In the genomic region with DNA sequence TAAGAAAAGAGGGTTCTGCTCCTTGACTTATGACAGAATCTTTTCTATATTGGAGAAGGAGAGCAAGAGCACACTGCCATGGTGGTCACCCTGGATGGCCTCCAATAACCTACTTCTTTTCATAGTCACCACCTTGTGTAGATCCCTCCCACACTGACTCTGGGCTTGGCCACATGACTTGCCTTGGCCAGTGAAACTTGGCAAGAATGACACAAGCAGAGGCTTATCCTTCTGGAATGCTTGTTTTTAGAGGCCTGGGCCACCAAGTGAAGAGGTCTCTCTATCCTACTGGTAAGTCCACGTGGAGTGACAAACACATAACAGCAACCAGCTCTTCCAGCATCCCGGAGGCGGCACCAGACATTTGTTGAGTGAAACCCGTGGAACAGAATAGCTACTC, we compare ENCODE assay signal across 21 cellular contexts.
"Had no signal": no experiment of that assay in that cellular context is flagged by ENCODE, and none has a peak within 500 bp of the region (broad histone marks: within the 10 kb centered on the region; RNA-seq: fewer than 3 reads in every experiment).

No MANE protein-coding gene starts in this region.

- H3K27ac ChIP-seq: epithelial cell of prostate, esophagus muscularis mucosa, heart left ventricle, psoas muscle, right lobe of liver, suprapubic skin, thyroid gland had no signal

- DNase-seq: effector memory CD4-positive, alpha-beta T cell; foreskin melanocyte; heart left ventricle; hippocampal formation; kidney glomerular epithelial cell; mammary epithelial cell; naive thymus-derived CD4-positive, alpha-beta T cell; nephron progenitor cell; psoas muscle; retina; right lobe of liver; stimulated activated CD4-positive, alpha-beta T cell treated with anti-CD3 and anti-CD28 coated beads, Interleukin-4, amount 100 ng/mL, for 1 hour; stimulated activated CD8-positive, alpha-beta memory T cell treated with anti-CD3 and anti-CD28 coated beads, Interleukin-4, amount 100 ng/mL, for 48 hours; stimulated activated naive CD8-positive, alpha-beta T cell treated with anti-CD3 and anti-CD28 coated beads, Interleukin-15, Interleukin-2, amounts not matched to agents 100 U/mL and 50 U/mL, for 24 hours; thyroid gland had no signal

- H3K9me3 ChIP-seq: esophagus muscularis mucosa, psoas muscle, right lobe of liver, suprapubic skin, thyroid gland had no signal

- H3K4me1 ChIP-seq: esophagus muscularis mucosa, heart left ventricle, psoas muscle, right lobe of liver, suprapubic skin, thyroid gland had no signal

- ATAC-seq: heart left ventricle; naive thymus-derived CD4-positive, alpha-beta T cell; psoas muscle; right lobe of liver; stimulated activated effector memory CD8-positive, alpha-beta T cell treated with anti-CD3 and anti-CD28 coated beads, Interleukin-12 subunit alpha, Interleukin-12 subunit beta, amount 100 ng/mL, for 72 hours; stimulated activated naive CD8-positive, alpha-beta T cell treated with anti-CD3 and anti-CD28 coated beads, Interleukin-15, Interleukin-2, amounts not matched to agents 100 U/mL and 50 U/mL, for 24 hours had no signal

- H3K36me3 ChIP-seq: esophagus muscularis mucosa, heart left ventricle, right lobe of liver, suprapubic skin, thyroid gland had no signal

- H3K4me3 ChIP-seq: esophagus muscularis mucosa, heart left ventricle, psoas muscle, right lobe of liver, suprapubic skin, thyroid gland had no signal

- FAIRE-seq: endometrium, urothelium cell line had no signal

- H3K27me3 ChIP-seq: esophagus muscularis mucosa, heart left ventricle, right lobe of liver, suprapubic skin, thyroid gland had no signal
